ENCODE assay signal across 8 cellular contexts in genomic region chr9:113410207-113411158, GRCh38. TPM values are rescaled to one million over a fixed set of nuclear protein-coding genes. Genes with fewer than 3 reads are reported as not detected.
DNase-seq lines count a peak whose midpoint lies in the region; ATAC-seq and TF ChIP-seq lines count a peak whose summit lies in the region.

A gene with protein sequence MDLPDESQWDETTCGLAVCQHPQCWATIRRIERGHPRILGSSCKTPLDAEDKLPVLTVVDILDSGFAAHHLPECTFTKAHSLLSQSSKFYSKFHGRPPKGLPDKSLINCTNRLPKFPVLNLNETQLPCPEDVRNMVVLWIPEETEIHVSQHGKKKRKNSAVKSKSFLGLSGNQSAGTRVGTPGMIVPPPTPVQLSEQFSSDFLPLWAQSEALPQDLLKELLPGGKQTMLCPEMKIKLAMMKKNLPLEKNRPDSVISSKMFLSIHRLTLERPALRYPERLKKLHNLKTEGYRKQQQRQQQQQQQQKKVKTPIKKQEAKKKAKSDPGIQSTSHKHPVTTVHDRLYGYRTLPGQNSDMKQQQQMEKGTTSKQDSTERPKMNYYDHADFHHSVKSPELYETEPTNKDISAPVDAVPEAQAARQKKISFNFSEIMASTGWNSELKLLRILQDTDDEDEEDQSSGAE (plus strand): TSS chr9:113410747. CDS start chr9:113413494, 2,747 bp downstream.
A gene with protein sequence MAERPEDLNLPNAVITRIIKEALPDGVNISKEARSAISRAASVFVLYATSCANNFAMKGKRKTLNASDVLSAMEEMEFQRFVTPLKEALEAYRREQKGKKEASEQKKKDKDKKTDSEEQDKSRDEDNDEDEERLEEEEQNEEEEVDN (minus strand): TSS chr9:113410675. CDS start chr9:113410293, 382 bp downstream.

- CTCF ChIA-PET in Calu3 (lab: Charles Lee): interaction anchor here (0.7 to 1.3 kb wide), 5 partner anchors 10 to 247 kb away, joined by 3 to 8 read pairs (median 3); partner anchors contain the start of gene ALAD

- H3K36me3 ChIP-seq in HUES48 (ENCODE audit: control insufficient read depth, insufficient read depth, low read length) (peaks cover 20% of the 10 kb centered on the region), NT2/D1 (ENCODE audit: insufficient read depth, insufficient read length, low read length) (peaks cover 33% of the 10 kb centered on the region)

- H3K36me3 Mint-ChIP-seq in Calu3 (ENCODE audit: insufficient read depth, unreplicated experiment) (peaks cover 31% of the 10 kb centered on the region), endothelial cell (ENCODE audit: low read depth, unreplicated experiment) (peaks cover 21% of the 10 kb centered on the region), mesothelial cell of epicardium (peaks cover 10% of the 10 kb centered on the region)

- H3K4me3 ChIP-seq in HUES48 (ENCODE audit: low read depth, low read length) (peak within 1 kb of the TSS; percentile 90), NT2/D1 (ENCODE audit: insufficient read length, low read depth) (peak within 1 kb of the TSS; percentile 97)

- ATAC-seq in GM21423 (IDR thresholded peaks at IDR 0.05; ENCODE audit: unreplicated experiment): peak; percentile 92

- H3K4me1 ChIP-seq in HUES48 (ENCODE audit: control insufficient read depth, insufficient read depth, low read length) (no peaks in the 10 kb centered on the region), NT2/D1 (ENCODE audit: insufficient read depth, insufficient read length) (no peaks in the 10 kb centered on the region)

- DNase-seq in Calu3: peak; percentile 89
- peak; percentile 96 for DNase-seq in NT2/D1 (ENCODE audit: low read depth, low spot score)
- peak; percentile 95 for DNase-seq in activated CD8-positive, alpha-beta memory T cell treated with anti-CD3 and anti-CD28 coated beads, Interleukin-2, amount 50 U/mL, for 4 hours
- DNase-seq in endothelial cell (ENCODE audit: low spot score): peak; percentile 92
- peak; percentile 80 to 92 for DNase-seq in mesothelial cell of epicardium (ENCODE audit: low spot score in 2 of 2, unreplicated experiment in 2 of 2)
- DNase-seq in stimulated activated CD8-positive, alpha-beta memory T cell treated with anti-CD3 and anti-CD28 coated beads, Interleukin-15, amount 100 ng/mL, for 4 hours (ENCODE audit: low read depth in 2 of 2): peak; percentile 87 to 91

- no peaks in the 10 kb centered on the region for H3K9me3 Mint-ChIP-seq in Calu3 (ENCODE audit: low read depth, unreplicated experiment)
- no peaks in the 10 kb centered on the region for H3K9me3 Mint-ChIP-seq in endothelial cell (ENCODE audit: unreplicated experiment)
- no peaks in the 10 kb centered on the region for H3K9me3 Mint-ChIP-seq in mesothelial cell of epicardium

- H3K9me3 ChIP-seq in HUES48 (ENCODE audit: control insufficient read depth, insufficient read depth, low read length) (no peaks in the 10 kb centered on the region), NT2/D1 (ENCODE audit: insufficient read depth, low read length) (no peaks in the 10 kb centered on the region)

- intact Hi-C loops in Calu3 (cut with micrococcal nuclease; ENCODE audit: unreplicated experiment): no loop called here

- TF ChIP-seq CTCF in Calu3 (IDR thresholded peaks at IDR 0.05; ENCODE audit: unreplicated experiment): no peak
- TF ChIP-seq CTCF in endothelial cell (IDR thresholded peaks at IDR 0.05; ENCODE audit: unreplicated experiment): no peak
- no peak for TF ChIP-seq CTCF in mesothelial cell of epicardium (IDR thresholded peaks at IDR 0.05; ENCODE audit: unreplicated experiment)

- H3K9ac ChIP-seq in HUES48 (ENCODE audit: low read depth, low read length) (peak within 1 kb of the TSS; percentile 94), NT2/D1 (ENCODE audit: insufficient read length, low read depth) (peak within 1 kb of the TSS; percentile 93)

- H3K27me3 ChIP-seq in HUES48 (ENCODE audit: control insufficient read depth, insufficient read depth, low read length) (no peaks in the 10 kb centered on the region), NT2/D1 (ENCODE audit: insufficient read depth, insufficient read length) (no peaks in the 10 kb centered on the region)

- peak within 1 kb of the TSS; percentile 97 for H3K27ac Mint-ChIP-seq in Calu3 (ENCODE audit: unreplicated experiment)
- H3K27ac Mint-ChIP-seq in endothelial cell (ENCODE audit: unreplicated experiment): peak within 1 kb of the TSS; percentile 100
- H3K27ac Mint-ChIP-seq in mesothelial cell of epicardium: peak within 1 kb of the TSS; percentile 99

- peak within 1 kb of the TSS; percentile 95 for H3K4me3 Mint-ChIP-seq in Calu3 (ENCODE audit: low read depth, unreplicated experiment)
- H3K4me3 Mint-ChIP-seq in endothelial cell (ENCODE audit: unreplicated experiment): peak within 1 kb of the TSS; percentile 100
- peak within 1 kb of the TSS; percentile 91 for H3K4me3 Mint-ChIP-seq in mesothelial cell of epicardium

- TSS peak; percentile 99 for BruUV-seq in Calu3 (replicated peaks; lab: Mats Ljungman, UMichigan)

- H3K27me3 Mint-ChIP-seq in Calu3 (ENCODE audit: unreplicated experiment) (no peaks in the 10 kb centered on the region), endothelial cell (ENCODE audit: unreplicated experiment) (peaks cover 7% of the 10 kb centered on the region), mesothelial cell of epicardium (ENCODE audit: low read depth) (no peaks in the 10 kb centered on the region)

- H3K27ac ChIP-seq in HUES48 (ENCODE audit: low read depth, low read length): peak within 1 kb of the TSS; percentile 99

- H3K4me1 Mint-ChIP-seq in Calu3 (ENCODE audit: low read depth, unreplicated experiment) (peaks cover 9% of the 10 kb centered on the region), endothelial cell (ENCODE audit: unreplicated experiment) (peaks cover 18% of the 10 kb centered on the region), mesothelial cell of epicardium (peaks cover 16% of the 10 kb centered on the region)

RNA-seq across cellular contexts. Expression of the first gene that starts in this region (rescaled TPM):
- total RNA-seq in Calu3 (2022) (0.33 and 0.51 TPM in 2 replicates), endothelial cell (ENCODE audit: unreplicated experiment) (0.92 TPM), mesothelial cell of epicardium (0.64 to 0.95 TPM (median 0.72 TPM) in 3 replicates)

RNA-seq across cellular contexts. Expression of the second gene that starts in this region (rescaled TPM):
- total RNA-seq in Calu3 (2022) (37.7 and 41.0 TPM in 2 replicates), endothelial cell (ENCODE audit: unreplicated experiment) (28.7 TPM), mesothelial cell of epicardium (44.8 to 50.2 TPM (median 49.5 TPM) in 3 replicates)

Comparison
In these comparisons a context has a peak if more than half of its experiments do, and no peak if none do; other contexts are left out.
1. Peak in every context shown above with its lines: DNase-seq, ATAC-seq, H3K4me3 ChIP-seq and H3K27ac ChIP-seq.